1 cellular context compared by ENCODE assay signal in the genomic region with DNA sequence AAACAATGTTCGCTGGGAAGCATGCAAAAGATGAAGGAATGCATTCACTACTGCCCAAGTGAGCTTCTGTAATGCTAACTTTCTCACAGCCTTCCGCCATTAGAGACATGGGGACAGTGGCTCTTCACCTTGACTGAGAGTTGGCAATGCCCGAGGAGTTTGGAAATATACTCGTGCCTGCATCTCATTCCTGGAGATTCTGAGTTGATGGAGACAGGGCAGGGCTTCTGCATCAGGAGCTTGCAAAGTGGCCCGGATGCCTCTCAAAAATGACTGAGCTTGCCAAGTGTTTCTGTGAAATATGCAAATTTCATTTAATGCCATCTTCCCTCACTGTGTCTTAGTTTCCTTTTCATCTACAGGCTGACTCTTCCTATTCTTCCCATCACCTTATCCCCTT.
TF ChIP-seq lines count a peak whose summit lies in the region.

No MANE protein-coding gene starts in this region.

TF ChIP-seq in GM12878, 131 proteins besides CTCF, POLR2A, EP300 and RAD21:
- TF ChIP-seq POU2F2 (IDR thresholded peaks at IDR 0.05; ENCODE audit: borderline replicate concordance, low read depth, low read length) (0 out of 3 replicates have a peak, but pooled peaks have one; percentile 13), ZNF384 (IDR thresholded peaks at IDR 0.05; ENCODE audit: borderline replicate concordance, low read depth, low read length) (no peak), STAT3 (IDR thresholded peaks at IDR 0.05; ENCODE audit: low read depth, low read length) (no peak)
